ENCODE assay signal across 9 cellular contexts in genomic region chr9:38045939-38046338, GRCh38. TPM values are rescaled to one million over a fixed set of nuclear protein-coding genes. Genes with fewer than 3 reads are reported as not detected.
DNase-seq lines count a peak whose midpoint lies in the region; ATAC-seq, FAIRE-seq and TF ChIP-seq lines count a peak whose summit lies in the region.
"Not testable (repeated sequence)": the region's sequence is repeated elsewhere in the genome, so short reads cannot be mapped to it uniquely, and the experiment has no call there.
"Had no signal": no experiment of that assay in that cellular context is flagged by ENCODE, and none has a peak within 500 bp of the region (broad histone marks: within the 10 kb centered on the region; RNA-seq: fewer than 3 reads in every experiment).

No MANE protein-coding gene starts in this region.

- H3K4me1 Mint-ChIP-seq in GM23338 (peaks cover 60% of the 10 kb centered on the region), astrocyte (ENCODE audit: low read depth, unreplicated experiment) (peaks cover 70% of the 10 kb centered on the region), endothelial cell (ENCODE audit: unreplicated experiment) (peaks cover 23% of the 10 kb centered on the region), type B pancreatic cell (ENCODE audit: unreplicated experiment) (peaks cover 60% of the 10 kb centered on the region)

- TF ChIP-seq EP300 in sigmoid colon (IDR thresholded peaks at IDR 0.05), result not testable (repeated sequence)

- H3K36me3 ChIP-seq in GM23338 (ENCODE audit: insufficient read depth); PC-9 (ENCODE audit: low read depth); astrocyte (ENCODE audit: insufficient read depth, low read length); kidney (ENCODE audit: control insufficient read depth in 1 of 2, insufficient read depth in 2 of 2, low read length in 2 of 2); mucosa of stomach (ENCODE audit: control insufficient read depth, insufficient read depth, low read length); sigmoid colon: not testable (repeated sequence)

- POLR2A ChIA-PET in PC-9 (lab: Charles Lee; ENCODE audit: unreplicated experiment), result interaction anchor here (0.7 kb wide), 1 partner anchor 38 kb away, joined by 3 read pairs; no protein-coding TSS in a partner anchor

- not testable (repeated sequence) for ATAC-seq in GM23338

- CTCF ChIA-PET in PC-9 (lab: Charles Lee), result not testable (repeated sequence)

- not testable (repeated sequence) for H3K27me3 Mint-ChIP-seq in GM23338 (ENCODE audit: insufficient read depth, low read depth, poor library complexity); astrocyte (ENCODE audit: low read depth, unreplicated experiment); type B pancreatic cell
- H3K27me3 Mint-ChIP-seq in endothelial cell (ENCODE audit: unreplicated experiment), result peaks cover 11% of the 10 kb centered on the region

- TF ChIP-seq CTCF in GM23338 (conservative IDR thresholded peaks at IDR 0.05; ENCODE audit: low read depth in 2 of 2); PC-9 (conservative IDR thresholded peaks at IDR 0.05); astrocyte (IDR thresholded peaks at IDR 0.05; ENCODE audit: insufficient read depth, low read depth, low read length); endothelial cell (IDR thresholded peaks at IDR 0.05; ENCODE audit: unreplicated experiment); kidney (IDR thresholded peaks at IDR 0.05; ENCODE audit: borderline replicate concordance, extremely low read depth, insufficient read depth); sigmoid colon (IDR thresholded peaks at IDR 0.05); type B pancreatic cell (conservative IDR thresholded peaks at IDR 0.05): not testable (repeated sequence)

- H3K4me3 ChIP-seq in GM23338; astrocyte (ENCODE audit: insufficient read depth, low read depth, low read length); kidney (ENCODE audit: low read length in 2 of 2); mucosa of stomach (ENCODE audit: low read length); sigmoid colon: not testable (repeated sequence)
- peak overlapping the region; percentile 39; the same call in 1 of the 2 replicates for H3K4me3 ChIP-seq in PC-9

- not testable (repeated sequence) for H3K9me3 Mint-ChIP-seq in GM23338; astrocyte (ENCODE audit: unreplicated experiment); endothelial cell (ENCODE audit: unreplicated experiment); type B pancreatic cell

- H3K4me3 Mint-ChIP-seq in GM23338; astrocyte (ENCODE audit: unreplicated experiment); endothelial cell (ENCODE audit: unreplicated experiment): not testable (repeated sequence)
- H3K4me3 Mint-ChIP-seq in type B pancreatic cell, result peak overlapping the region; percentile 30

- not testable (repeated sequence) for H3K4me2 ChIP-seq in GM23338
- H3K4me2 ChIP-seq in PC-9, result peak overlapping the region; percentile 97
- H3K4me2 ChIP-seq in astrocyte (ENCODE audit: low read length), result peak overlapping the region; percentile 78

- not testable (repeated sequence) for DNase-seq in GM23338 (ENCODE audit: low spot score); PC-9; astrocyte (ENCODE audit: low read depth); endothelial cell (ENCODE audit: low spot score); kidney; sigmoid colon; type B pancreatic cell (ENCODE audit: extremely low spot score, unreplicated experiment)

- peak overlapping the region; percentile 54; the same call in 1 of the 2 replicates for H3K27ac Mint-ChIP-seq in GM23338
- peak overlapping the region; percentile 97 for H3K27ac Mint-ChIP-seq in astrocyte (ENCODE audit: unreplicated experiment)
- peak overlapping the region; percentile 67 for H3K27ac Mint-ChIP-seq in endothelial cell (ENCODE audit: unreplicated experiment)
- peak overlapping the region; percentile 96 for H3K27ac Mint-ChIP-seq in type B pancreatic cell

- H3K9me2 ChIP-seq in GM23338 (ENCODE audit: insufficient read depth); PC-9 (ENCODE audit: insufficient read depth): not testable (repeated sequence)

- peaks cover 23% of the 10 kb centered on the region; the same call in 1 of the 2 replicates for H3K79me2 ChIP-seq in GM23338 (replicated peaks; ENCODE audit: insufficient read depth)
- H3K79me2 ChIP-seq in PC-9 (ENCODE audit: low read depth), result peaks cover 90% of the 10 kb centered on the region
- H3K79me2 ChIP-seq in astrocyte (ENCODE audit: insufficient read depth, low read length), result peaks cover 91% of the 10 kb centered on the region

- TF ChIP-seq POLR2A in sigmoid colon (IDR thresholded peaks at IDR 0.05), result not testable (repeated sequence)

- peaks cover 32% of the 10 kb centered on the region for H3K4me1 ChIP-seq in GM23338 (ENCODE audit: insufficient read depth)
- peaks cover 93% of the 10 kb centered on the region for H3K4me1 ChIP-seq in PC-9 (replicated peaks; ENCODE audit: insufficient read depth)
- H3K4me1 ChIP-seq in astrocyte (ENCODE audit: insufficient read depth, low read length), result peaks cover 35% of the 10 kb centered on the region
- H3K4me1 ChIP-seq in kidney (ENCODE audit: control insufficient read depth in 1 of 2, insufficient read depth in 1 of 2, low read depth in 1 of 2, low read length in 2 of 2), result peaks cover 62 to 68% of the 10 kb centered on the region in 2 donors
- H3K4me1 ChIP-seq in mucosa of stomach (ENCODE audit: control insufficient read depth, insufficient read depth, low read length), result peaks cover 71% of the 10 kb centered on the region
- H3K4me1 ChIP-seq in sigmoid colon, result peaks cover 0 to 65% (median 53%) of the 10 kb centered on the region in 4 donors

- H3K27ac ChIP-seq in GM23338 (ENCODE audit: low read depth) (peak overlapping the region; percentile 89; the same call in 1 of the 2 replicates), PC-9 (peak overlapping the region; percentile 100), astrocyte (ENCODE audit: low read depth, low read length) (peak overlapping the region; percentile 87), kidney (ENCODE audit: low read depth in 2 of 2, low read length in 2 of 2) (peak overlapping the region; percentile 84 to 88), sigmoid colon (peak overlapping the region in 3 of 4 donors; percentile 75 to 90 (median 82))

- not testable (repeated sequence) for H3K36me3 Mint-ChIP-seq in GM23338 (ENCODE audit: low read depth); astrocyte (ENCODE audit: low read depth, unreplicated experiment); endothelial cell (ENCODE audit: low read depth, unreplicated experiment); type B pancreatic cell

- intact Hi-C loops in PC-9 (cut with micrococcal nuclease; ENCODE audit: unreplicated experiment), result loop anchor here (1.0 to 5.0 kb wide), 3 partner anchors 22 to 39 kb away; no protein-coding TSS in a partner anchor
- intact Hi-C loops in kidney (cut with DNase I); sigmoid colon (cut with DNase I): not testable (repeated sequence)

- 78 to 83% methylated on average over 10 of the region's 10 CpGs for WGBS in sigmoid colon, 2 donors

- FAIRE-seq in astrocyte (lab: Jason Lieb, UNC); kidney (lab: Jason Lieb, UNC): not testable (repeated sequence)

- not testable (repeated sequence) for H3F3A ChIP-seq in GM23338 (replicated peaks; ENCODE audit: low read depth)
- peaks cover 58% of the 10 kb centered on the region for H3F3A ChIP-seq in PC-9 (ENCODE audit: insufficient read depth, low read depth)

- not testable (repeated sequence) for H3K9me3 ChIP-seq in PC-9 (ENCODE audit: insufficient read depth, low read depth); astrocyte (ENCODE audit: insufficient read depth, low read depth, low read length); kidney (ENCODE audit: control insufficient read depth in 1 of 2, low read length in 2 of 2); mucosa of stomach (ENCODE audit: control insufficient read depth, low read length); sigmoid colon

- H3K27me3 ChIP-seq in GM23338 (ENCODE audit: insufficient read depth); PC-9 (ENCODE audit: insufficient read depth, low read depth); astrocyte (ENCODE audit: insufficient read depth, low read length); mucosa of stomach (ENCODE audit: control insufficient read depth, insufficient read depth, low read length); sigmoid colon: not testable (repeated sequence)

- H2AFZ ChIP-seq in GM23338; PC-9; astrocyte (ENCODE audit: low read depth, low read length): not testable (repeated sequence)

- BruUV-seq in PC-9 (replicated peaks; lab: Mats Ljungman, UMichigan), result not testable (repeated sequence)

- H4K20me1 ChIP-seq in GM23338 (replicated peaks; ENCODE audit: insufficient read depth); PC-9 (ENCODE audit: insufficient read depth): not testable (repeated sequence)
- H4K20me1 ChIP-seq in astrocyte (ENCODE audit: insufficient read depth, low read length), result peaks cover 59% of the 10 kb centered on the region

- H3K9ac ChIP-seq in astrocyte (ENCODE audit: low read length) (peak overlapping the region; percentile 75), kidney (ENCODE audit: low read length in 2 of 2) (peak overlapping the region in 1 of 2 donors; percentile 23), mucosa of stomach (ENCODE audit: low read length) (peak overlapping the region; percentile 42)

RNA-seq across cellular contexts. Expression of gene SHB, which starts 23.1 kb away (rescaled TPM):
- 8.4 and 14.0 TPM in 2 replicates for total RNA-seq in GM23338 (2014; rRNA removed; shearing (Covaris generic))
- polyA plus RNA-seq in GM23338 (2016; fragmentation: Nextera tagmentation; extraction: Ambion mirVana) (1.5 and 1.7 TPM in 2 replicates), kidney (ENCODE audit: insufficient read depth, low read depth, low replicate concordance) (16.4 TPM), sigmoid colon (10 to 100 TPM in 2 of 3 donors, 1 to 10 TPM in 1; 9.5 to 11.7 (median 10.2) TPM)
- total RNA-seq in PC-9 (2021) (22.7 and 23.8 TPM in 2 replicates), astrocyte (53.4 and 54.5 TPM in 2 replicates), endothelial cell (ENCODE audit: unreplicated experiment) (18.5 TPM), kidney (39.8 TPM), sigmoid colon (10 to 100 TPM in 3 of 4 donors, 1 to 10 TPM in 1; 6.8 to 33.7 (median 10.3) TPM), type B pancreatic cell (ENCODE audit: low replicate concordance) (14.4 and 20.0 TPM in 2 replicates)
- polyA plus RNA-seq: IgD-negative memory B cell had no signal
